In genomic region chr19:49812997-49813861, GRCh38 we compare ENCODE assay signal across 8 cellular contexts. TPM values are rescaled to one million over a fixed set of nuclear protein-coding genes. Genes with fewer than 3 reads are reported as not detected.
DNase-seq lines count a peak whose midpoint lies in the region; ATAC-seq and TF ChIP-seq lines count a peak whose summit lies in the region.

A gene with protein sequence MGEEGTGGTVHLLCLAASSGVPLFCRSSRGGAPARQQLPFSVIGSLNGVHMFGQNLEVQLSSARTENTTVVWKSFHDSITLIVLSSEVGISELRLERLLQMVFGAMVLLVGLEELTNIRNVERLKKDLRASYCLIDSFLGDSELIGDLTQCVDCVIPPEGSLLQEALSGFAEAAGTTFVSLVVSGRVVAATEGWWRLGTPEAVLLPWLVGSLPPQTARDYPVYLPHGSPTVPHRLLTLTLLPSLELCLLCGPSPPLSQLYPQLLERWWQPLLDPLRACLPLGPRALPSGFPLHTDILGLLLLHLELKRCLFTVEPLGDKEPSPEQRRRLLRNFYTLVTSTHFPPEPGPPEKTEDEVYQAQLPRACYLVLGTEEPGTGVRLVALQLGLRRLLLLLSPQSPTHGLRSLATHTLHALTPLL (minus strand): TSS chr19:49813292. CDS start chr19:49813106, 186 bp downstream.

- peaks cover 22% of the 10 kb centered on the region for H3K4me1 ChIP-seq in mucosa of descending colon (ENCODE audit: low read depth)

- H3K4me1 Mint-ChIP-seq in CD14-positive monocyte = peaks cover 32% of the 10 kb centered on the region
- peaks cover 15 to 23% (median 22%) of the 10 kb centered on the region in 3 donors for H3K4me1 Mint-ChIP-seq in IgD-negative memory B cell

- intact Hi-C loops in CD14-positive monocyte (cut with micrococcal nuclease) (loop anchor here (2.0 to 5.0 kb wide), 2 partner anchors 54 to 64 kb away; partner anchors contain the start of genes AKT1S1 (in 1 of the 2), PNKP (in 1 of the 2) and TBC1D17 (in 1 of the 2)), mucosa of descending colon (cut with DNase I, micrococcal nuclease) (no loop called here)

- TF ChIP-seq CTCF in CD14-positive monocyte (IDR thresholded peaks at IDR 0.05) = no peak
- TF ChIP-seq CTCF in epithelial cell of proximal tubule (conservative IDR thresholded peaks at IDR 0.05; ENCODE audit: low read depth, low read length) = peak; percentile 27
- TF ChIP-seq CTCF in mucosa of descending colon (IDR thresholded peaks at IDR 0.05) = no peak

- H3K36me3 ChIP-seq in mucosa of descending colon (ENCODE audit: low read depth) = peaks cover 6% of the 10 kb centered on the region

- ATAC-seq in GM19452 (IDR thresholded peaks at IDR 0.05; ENCODE audit: unreplicated experiment) (peak; percentile 50), mucosa of descending colon (peak; percentile 76)

- H3K27ac Mint-ChIP-seq in CD14-positive monocyte (peak within 1 kb of the TSS; percentile 87 to 98 (median 98)), IgD-negative memory B cell (peak within 1 kb of the TSS; percentile 97 to 100 (median 100))

- peak; percentile 98 for DNase-seq in CD14-positive monocyte (ENCODE audit: low spot score)
- DNase-seq in OCI-M2 (lab: John Stamatoyannopoulos, UW; ENCODE audit: unreplicated experiment) = peak; percentile 98
- peak; percentile 88 for DNase-seq in activated T-cell treated with anti-CD3 and anti-CD28 coated beads, Interleukin-2, amount 50 U/mL, for 1 hour
- DNase-seq in epithelial cell of proximal tubule (ENCODE audit: low read depth) = peak; percentile 91
- DNase-seq in mucosa of descending colon = peak; percentile 94 to 98 (median 98)
- DNase-seq in stimulated activated CD8-positive, alpha-beta memory T cell treated with anti-CD3 and anti-CD28 coated beads, Interleukin-4, amount 100 ng/mL, for 1 hour (ENCODE audit: low read depth in 2 of 2, low spot score in 1 of 2) = peak; percentile 69 to 85

- H3K9me3 Mint-ChIP-seq in CD14-positive monocyte (no peaks in the 10 kb centered on the region), IgD-negative memory B cell (no peaks in the 10 kb centered on the region)

- H3K4me3 ChIP-seq in epithelial cell of proximal tubule (ENCODE audit: low read depth, low read length) = peak within 1 kb of the TSS; percentile 87
- H3K4me3 ChIP-seq in mucosa of descending colon = peak within 1 kb of the TSS; percentile 42

- no peaks in the 10 kb centered on the region for H3K9me3 ChIP-seq in mucosa of descending colon

- H3K27me3 Mint-ChIP-seq in CD14-positive monocyte (ENCODE audit: low read depth in 3 of 3) = peaks cover 0 to 8% (median 4%) of the 10 kb centered on the region in 3 donors
- no peaks in the 10 kb centered on the region for H3K27me3 Mint-ChIP-seq in IgD-negative memory B cell

- H3K36me3 Mint-ChIP-seq in CD14-positive monocyte = peaks cover 0 to 2% of the 10 kb centered on the region in 2 donors
- H3K36me3 Mint-ChIP-seq in IgD-negative memory B cell = peaks cover 2% of the 10 kb centered on the region

- peak within 1 kb of the TSS; percentile 88 to 95 for H3K4me3 Mint-ChIP-seq in CD14-positive monocyte
- peak within 1 kb of the TSS; percentile 91 to 99 (median 96) for H3K4me3 Mint-ChIP-seq in IgD-negative memory B cell

RNA-seq across cellular contexts. Expression of the gene that starts here (rescaled TPM):
- polyA plus RNA-seq in CD14-positive monocyte = 1 to 10 TPM; 5.3 TPM
- 6.6 TPM for polyA plus RNA-seq in IgD-negative memory B cell
- total RNA-seq in epithelial cell of proximal tubule = 8.3 and 15.0 TPM in 2 replicates
- 10 to 100 TPM in 2 of 3 donors, 1 to 10 TPM in 1; 6.6 to 21.0 (median 11.9) TPM for total RNA-seq in mucosa of descending colon

Comparison
In these comparisons a context has a peak if more than half of its experiments do, and no peak if none do; other contexts are left out.
1. Peak in every context shown above with its lines: DNase-seq, ATAC-seq and H3K4me3 ChIP-seq.
2. intact Hi-C loops: an anchor here in CD14-positive monocyte (2.0 to 5.0 kb wide); none called in mucosa of descending colon.